ENCODE assay signal across 2 cellular contexts in genomic region chr3:42706721-42707619, GRCh38.
TF ChIP-seq lines count a peak whose summit lies in the region.

No MANE protein-coding gene starts in this region.

TF ChIP-seq in SK-N-SH, 30 proteins besides CTCF, POLR2A, EP300 and RAD21 (continued from another document):
- no peak for TF ChIP-seq USF2 (IDR thresholded peaks at IDR 0.05; ENCODE audit: borderline replicate concordance, low read depth, low read length)
- TF ChIP-seq FOXM1 (IDR thresholded peaks at IDR 0.05; ENCODE audit: low read depth) = no peak

TF ChIP-seq in SK-N-SH treated with all-trans-retinoic acid at 6 μM for 48 hours, 23 proteins besides CTCF, POLR2A, EP300 and RAD21:
- TF ChIP-seq PATZ1 (CRISPR knock-in tag; IDR thresholded peaks at IDR 0.05; ENCODE audit: borderline replicate concordance) = no peak
- TF ChIP-seq ZNF70 (CRISPR knock-in tag; IDR thresholded peaks at IDR 0.05) = no peak
- TF ChIP-seq PPARA (CRISPR knock-in tag; IDR thresholded peaks at IDR 0.05; ENCODE audit: borderline replicate concordance) = no peak
